ENCODE assay signal across 23 cellular contexts in genomic region chr12:53996886-53997217, GRCh38. TPM values are rescaled to one million over a fixed set of nuclear protein-coding genes. Genes with fewer than 3 reads are reported as not detected.
A peak's percentile ranks its signal among the peaks of the same experiment; 100 is the strongest.
DNase-seq lines count a peak whose midpoint lies in the region; ATAC-seq and TF ChIP-seq lines count a peak whose summit lies in the region.
"Had no signal": no experiment of that assay in that cellular context is flagged by ENCODE, and none has a peak within 500 bp of the region (broad histone marks: within the 10 kb centered on the region; RNA-seq: fewer than 3 reads in every experiment).

No MANE protein-coding gene starts in this region.

- H3K9me3 ChIP-seq in tibial nerve, result no peaks in the 10 kb centered on the region
- H3K9me3 ChIP-seq: A549, thyroid gland had no signal

- ATAC-seq in activated T-helper 17 cell treated with anti-CD3 and anti-CD28 coated beads, Interleukin-2, amount 50 U/mL, for 72 hours (replicated peaks), result no peak
- ATAC-seq in naive thymus-derived CD8-positive, alpha-beta T cell, result no peak
- ATAC-seq: A549, HepG2 had no signal

- no peak overlapping the region for H3K27ac Mint-ChIP-seq in activated naive CD8-positive, alpha-beta T cell
- H3K27ac Mint-ChIP-seq in activated naive CD8-positive, alpha-beta T cell treated with anti-CD3 and anti-CD28 coated beads for 36 hours, result no peak overlapping the region
- no peak overlapping the region for H3K27ac Mint-ChIP-seq in activated T-helper 17 cell treated with anti-CD3 and anti-CD28 coated beads, Interleukin-2, amount 50 U/mL, for 72 hours
- H3K27ac Mint-ChIP-seq in naive thymus-derived CD8-positive, alpha-beta T cell, result no peak overlapping the region
- H3K27ac Mint-ChIP-seq: H9 had no signal

- TF ChIP-seq EP300 in tibial nerve (IDR thresholded peaks at IDR 0.05), result no peak

- peaks cover 39% of the 10 kb centered on the region for H3K4me1 Mint-ChIP-seq in activated naive CD8-positive, alpha-beta T cell (ENCODE audit: low read depth)
- peaks cover 33% of the 10 kb centered on the region for H3K4me1 Mint-ChIP-seq in activated naive CD8-positive, alpha-beta T cell treated with anti-CD3 and anti-CD28 coated beads for 36 hours
- H3K4me1 Mint-ChIP-seq in activated T-helper 17 cell treated with anti-CD3 and anti-CD28 coated beads, Interleukin-2, amount 50 U/mL, for 72 hours, result peaks cover 8% of the 10 kb centered on the region
- peaks cover 21 to 66% (median 44%) of the 10 kb centered on the region in 4 donors for H3K4me1 Mint-ChIP-seq in naive thymus-derived CD8-positive, alpha-beta T cell

- no peaks in the 10 kb centered on the region for H3K36me3 Mint-ChIP-seq in activated naive CD8-positive, alpha-beta T cell
- peaks cover 3% of the 10 kb centered on the region for H3K36me3 Mint-ChIP-seq in activated naive CD8-positive, alpha-beta T cell treated with anti-CD3 and anti-CD28 coated beads for 36 hours
- peaks cover 9% of the 10 kb centered on the region for H3K36me3 Mint-ChIP-seq in activated T-helper 17 cell treated with anti-CD3 and anti-CD28 coated beads, Interleukin-2, amount 50 U/mL, for 72 hours (ENCODE audit: low read depth)
- peaks cover 0 to 11% (median 4%) of the 10 kb centered on the region in 3 donors for H3K36me3 Mint-ChIP-seq in naive thymus-derived CD8-positive, alpha-beta T cell

- peak overlapping the region; percentile 81 for H3K4me3 Mint-ChIP-seq in activated naive CD8-positive, alpha-beta T cell
- no peak overlapping the region for H3K4me3 Mint-ChIP-seq in activated naive CD8-positive, alpha-beta T cell treated with anti-CD3 and anti-CD28 coated beads for 36 hours
- H3K4me3 Mint-ChIP-seq in activated T-helper 17 cell treated with anti-CD3 and anti-CD28 coated beads, Interleukin-2, amount 50 U/mL, for 72 hours, result peak overlapping the region; percentile 80
- peak overlapping the region; percentile 28 to 88 (median 62) for H3K4me3 Mint-ChIP-seq in naive thymus-derived CD8-positive, alpha-beta T cell

- H3K27me3 Mint-ChIP-seq in activated naive CD8-positive, alpha-beta T cell, result peaks cover 47% of the 10 kb centered on the region
- peaks cover 98% of the 10 kb centered on the region for H3K27me3 Mint-ChIP-seq in activated naive CD8-positive, alpha-beta T cell treated with anti-CD3 and anti-CD28 coated beads for 36 hours
- H3K27me3 Mint-ChIP-seq in activated T-helper 17 cell treated with anti-CD3 and anti-CD28 coated beads, Interleukin-2, amount 50 U/mL, for 72 hours, result peaks cover 77% of the 10 kb centered on the region
- peaks cover 52 to 100% (median 81%) of the 10 kb centered on the region in 5 donors for H3K27me3 Mint-ChIP-seq in naive thymus-derived CD8-positive, alpha-beta T cell

- peaks cover 0 to 75% (median 18%) of the 10 kb centered on the region in 4 donors for H3K4me1 ChIP-seq in tibial nerve

- no peak for TF ChIP-seq CTCF in tibial nerve (IDR thresholded peaks at IDR 0.05)

- H3K36me3 ChIP-seq in tibial nerve, result no peaks in the 10 kb centered on the region
- H3K36me3 ChIP-seq: thyroid gland had no signal

- WGBS in tibial nerve, 2 donors, result 33 to 34% methylated on average over 13 of the region's 13 CpGs

- H3K4me3 ChIP-seq in tibial nerve, result peak overlapping the region; percentile 38 to 59 (median 55)
- H3K4me3 ChIP-seq: thyroid gland had no signal

- H3K27me3 ChIP-seq in tibial nerve, result peaks cover 0 to 83% of the 10 kb centered on the region in 2 donors

- POLR2A ChIA-PET in naive thymus-derived CD8-positive, alpha-beta T cell (lab: Charles Lee), result interaction anchor here (0.5 kb wide), 1 partner anchor 302 kb away, joined by 3 read pairs; no protein-coding TSS in a partner anchor

- H3K27ac ChIP-seq in tibial nerve, result peak overlapping the region; percentile 80 to 99 (median 92)
- H3K27ac ChIP-seq: thyroid gland, VCaP had no signal

- DNase-seq in activated naive CD8-positive, alpha-beta T cell treated with anti-CD3 and anti-CD28 coated beads for 36 hours, result no peak
- no peak for DNase-seq in naive thymus-derived CD8-positive, alpha-beta T cell
- no peak for DNase-seq in tibial nerve (ENCODE audit: low spot score in 2 of 2)
- no peak for DNase-seq in epidermal melanocyte (ENCODE audit: insufficient read length, low spot score)
- DNase-seq in H4 (ENCODE audit: low spot score), result no peak
- DNase-seq in AG20443 (ENCODE audit: low spot score), result no peak
- DNase-seq: activated gamma-delta T cell treated with Interleukin-2 at 50 U/mL for 16 hours, cortex of kidney, H9, hippocampal formation, MV-4-11, NCI-H2081 treated with DMSO at 0.1 percent for 48 hours, NCI-H69, retina, RPMI8226, thyroid gland had no signal

- TF ChIP-seq POLR2A in tibial nerve (IDR thresholded peaks at IDR 0.05), result no peak

- no peaks in the 10 kb centered on the region for H3K9me3 Mint-ChIP-seq in activated naive CD8-positive, alpha-beta T cell (ENCODE audit: low read depth)
- no peaks in the 10 kb centered on the region for H3K9me3 Mint-ChIP-seq in activated naive CD8-positive, alpha-beta T cell treated with anti-CD3 and anti-CD28 coated beads for 36 hours
- no peaks in the 10 kb centered on the region for H3K9me3 Mint-ChIP-seq in activated T-helper 17 cell treated with anti-CD3 and anti-CD28 coated beads, Interleukin-2, amount 50 U/mL, for 72 hours
- H3K9me3 Mint-ChIP-seq in naive thymus-derived CD8-positive, alpha-beta T cell, result peaks cover 0 to 5% (median 0%) of the 10 kb centered on the region in 9 donors

RNA-seq across cellular contexts. Expression of gene HOXC9, which starts 3.1 kb away (rescaled TPM):
- not detected for total RNA-seq in activated naive CD8-positive, alpha-beta T cell treated with anti-CD3 and anti-CD28 coated beads for 36 hours
- not detected for total RNA-seq in activated T-helper 17 cell treated with anti-CD3 and anti-CD28 coated beads, Interleukin-2, amount 50 U/mL, for 72 hours
- total RNA-seq in naive thymus-derived CD8-positive, alpha-beta T cell, result not detected
- not detected for polyA plus RNA-seq in naive thymus-derived CD8-positive, alpha-beta T cell
- 10 to 100 TPM in 1 of 4 donors, 1 to 10 TPM in 3; 4.4 to 10.5 (median 7.9) TPM for total RNA-seq in tibial nerve
- total RNA-seq in H4 (2014; rRNA removed; shearing (Covaris generic)), result 2.4 and 5.6 TPM in 2 replicates
- total RNA-seq: activated CD8-positive, alpha-beta memory T cell treated with anti-CD3 and anti-CD28 coated beads for 36 hours; H9 had no signal

RNA-seq across cellular contexts. Expression of gene HOXC10, which starts 11.9 kb away (rescaled TPM):
- total RNA-seq in activated naive CD8-positive, alpha-beta T cell treated with anti-CD3 and anti-CD28 coated beads for 36 hours, result not detected
- total RNA-seq in activated T-helper 17 cell treated with anti-CD3 and anti-CD28 coated beads, Interleukin-2, amount 50 U/mL, for 72 hours, result not detected
- total RNA-seq in naive thymus-derived CD8-positive, alpha-beta T cell, result not detected
- not detected for polyA plus RNA-seq in naive thymus-derived CD8-positive, alpha-beta T cell
- 1 to 10 TPM; 1.7 to 6.1 (median 2.5) TPM for total RNA-seq in tibial nerve
- total RNA-seq in H4 (2014; rRNA removed; shearing (Covaris generic)), result 2.0 and 8.7 TPM in 2 replicates
- total RNA-seq: activated CD8-positive, alpha-beta memory T cell treated with anti-CD3 and anti-CD28 coated beads for 36 hours; H9; HepG2; thyroid gland had no signal
- polyA plus RNA-seq: HepG2 had no signal

RNA-seq across cellular contexts. Expression of gene HOXC8, which starts 11.9 kb away (rescaled TPM):
- total RNA-seq in activated naive CD8-positive, alpha-beta T cell treated with anti-CD3 and anti-CD28 coated beads for 36 hours, result not detected
- total RNA-seq in activated T-helper 17 cell treated with anti-CD3 and anti-CD28 coated beads, Interleukin-2, amount 50 U/mL, for 72 hours, result not detected
- total RNA-seq in naive thymus-derived CD8-positive, alpha-beta T cell, result not detected
- polyA plus RNA-seq in naive thymus-derived CD8-positive, alpha-beta T cell, result not detected
- 1 to 10 TPM in 3 of 4 donors, under 1 TPM in 1; 0.98 to 2.3 (median 2.0) TPM for total RNA-seq in tibial nerve
- total RNA-seq in H4 (2014; rRNA removed; shearing (Covaris generic)), result 0.45 TPM in 1 of 2 replicates, not detected in the other
- total RNA-seq: activated CD8-positive, alpha-beta memory T cell treated with anti-CD3 and anti-CD28 coated beads for 36 hours; H9; HepG2; thyroid gland had no signal

RNA-seq across cellular contexts. Expression of gene HOTAIR, which starts 22.1 kb away (rescaled TPM):
- total RNA-seq in activated naive CD8-positive, alpha-beta T cell treated with anti-CD3 and anti-CD28 coated beads for 36 hours, result not detected
- not detected for total RNA-seq in activated T-helper 17 cell treated with anti-CD3 and anti-CD28 coated beads, Interleukin-2, amount 50 U/mL, for 72 hours
- not detected for total RNA-seq in naive thymus-derived CD8-positive, alpha-beta T cell
- polyA plus RNA-seq in naive thymus-derived CD8-positive, alpha-beta T cell, result not detected
- under 1 TPM in 3 of 4 donors, not detected in 1; 0.20 to 0.42 (median 0.30) TPM for total RNA-seq in tibial nerve
- 1.6 and 2.7 TPM in 2 replicates for total RNA-seq in H4 (2014; rRNA removed; shearing (Covaris generic))
- total RNA-seq: activated CD8-positive, alpha-beta memory T cell treated with anti-CD3 and anti-CD28 coated beads for 36 hours; H9; HepG2; thyroid gland had no signal
- polyA plus RNA-seq: esophagus, HepG2 had no signal

RNA-seq across cellular contexts. Expression of gene HOXC11, which starts 23.9 kb away (rescaled TPM):
- total RNA-seq in activated naive CD8-positive, alpha-beta T cell treated with anti-CD3 and anti-CD28 coated beads for 36 hours, result not detected
- total RNA-seq in activated T-helper 17 cell treated with anti-CD3 and anti-CD28 coated beads, Interleukin-2, amount 50 U/mL, for 72 hours, result not detected
- not detected for total RNA-seq in naive thymus-derived CD8-positive, alpha-beta T cell
- not detected for polyA plus RNA-seq in naive thymus-derived CD8-positive, alpha-beta T cell
- under 1 TPM in 3 of 4 donors, not detected in 1; 0.20 to 0.63 (median 0.60) TPM for total RNA-seq in tibial nerve
- total RNA-seq in H4 (2014; rRNA removed; shearing (Covaris generic)), result 0.21 and 1.1 TPM in 2 replicates
- total RNA-seq: activated CD8-positive, alpha-beta memory T cell treated with anti-CD3 and anti-CD28 coated beads for 36 hours; H9; HepG2; thyroid gland had no signal
- polyA plus RNA-seq: esophagus, HepG2 had no signal
